ENCODE assay signal across 9 cellular contexts in the genomic region with DNA sequence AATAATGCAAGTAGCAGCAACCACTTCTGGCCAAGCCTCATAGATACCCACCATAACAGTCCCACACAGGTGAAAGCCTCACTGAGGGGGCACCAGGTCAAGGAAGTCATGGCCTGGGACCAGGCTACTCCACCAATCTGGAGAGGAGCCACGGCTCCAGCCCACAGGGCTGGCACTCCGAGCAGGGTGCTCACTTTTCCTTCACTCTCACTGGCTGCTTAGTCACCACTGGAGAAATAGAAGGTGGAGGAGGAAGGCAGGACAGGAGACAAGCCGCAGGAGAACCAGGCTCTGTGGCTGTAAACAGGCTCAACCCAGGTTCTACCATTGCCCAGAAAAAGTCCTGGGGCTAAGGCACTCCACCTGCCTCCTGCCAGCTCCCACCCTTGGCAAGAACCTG. TPM values are rescaled to one million over a fixed set of nuclear protein-coding genes. Genes with fewer than 3 reads are reported as not detected.
DNase-seq lines count a peak whose midpoint lies in the region; ATAC-seq and TF ChIP-seq lines count a peak whose summit lies in the region.
"Had no signal": no experiment of that assay in that cellular context is flagged by ENCODE, and none has a peak within 500 bp of the region (broad histone marks: within the 10 kb centered on the region; RNA-seq: fewer than 3 reads in every experiment).

No MANE protein-coding gene starts in this region.

- BruUV-seq in MCF 10A (replicated peaks; lab: Mats Ljungman, UMichigan), result no TSS peak

- H3K4me1 Mint-ChIP-seq in MCF 10A (ENCODE audit: insufficient read depth, unreplicated experiment), result peaks cover 6% of the 10 kb centered on the region

- no peaks in the 10 kb centered on the region for H3K27me3 Mint-ChIP-seq in MCF 10A (ENCODE audit: insufficient read depth, unreplicated experiment)

- H3K9me3 Mint-ChIP-seq in MCF 10A (ENCODE audit: unreplicated experiment), result no peaks in the 10 kb centered on the region

- H3K27ac ChIP-seq in HUES64 (ENCODE audit: low read depth, low read length), result no peak overlapping the region

- ATAC-seq in HG03342 (IDR thresholded peaks at IDR 0.05; ENCODE audit: unreplicated experiment) (no peak), HG03571 (IDR thresholded peaks at IDR 0.05; ENCODE audit: unreplicated experiment) (no peak), HG03460 (IDR thresholded peaks at IDR 0.05; ENCODE audit: unreplicated experiment) (no peak)

- H3K9ac ChIP-seq in HUES64 (ENCODE audit: low read depth, low read length), result peak overlapping the region; percentile 87
- H3K9ac ChIP-seq in mucosa of stomach (ENCODE audit: low read length), result peak overlapping the region; percentile 80

- H3K4me3 ChIP-seq in AG04449 (ENCODE audit: low read depth, low read length) (peak overlapping the region; percentile 96), HUES64 (ENCODE audit: low read length) (peak overlapping the region; percentile 79), mucosa of stomach (ENCODE audit: low read length) (peak overlapping the region; percentile 40)

- intact Hi-C loops in MCF 10A (cut with micrococcal nuclease), result no loop called here

- H3K9me3 ChIP-seq in HUES64 (ENCODE audit: insufficient read depth, low read depth, low read length), result no peaks in the 10 kb centered on the region
- H3K9me3 ChIP-seq in mucosa of stomach (ENCODE audit: control insufficient read depth, low read length), result no peaks in the 10 kb centered on the region

- no peak for TF ChIP-seq CTCF in AG04449 (IDR thresholded peaks at IDR 0.05; ENCODE audit: insufficient read depth, low read length, missing control alignments)
- TF ChIP-seq CTCF in MCF 10A (IDR thresholded peaks at IDR 0.05; ENCODE audit: unreplicated experiment), result no peak

- H3K36me3 Mint-ChIP-seq in MCF 10A (ENCODE audit: insufficient read depth, unreplicated experiment), result peaks cover 60% of the 10 kb centered on the region

- DNase-seq in AG04449 (ENCODE audit: low read depth, low spot score) (no peak), MCF 10A (ENCODE audit: unreplicated experiment) (peak; percentile 19), kidney glomerular epithelial cell (lab: John Stamatoyannopoulos, UW) (no peak)
- DNase-seq: NCI-H2171 treated with DMSO at 0.1 percent for 48 hours had no signal

- H3K4me1 ChIP-seq in HUES64 (ENCODE audit: insufficient read depth, low read length), result peaks cover 6% of the 10 kb centered on the region; the same call in 1 of the 2 replicates
- peaks cover 14% of the 10 kb centered on the region for H3K4me1 ChIP-seq in mucosa of stomach (ENCODE audit: control insufficient read depth, insufficient read depth, low read length)

- POLR2A ChIA-PET in AG04449 (lab: Yijun Ruan, JAX), result no interaction called here
- POLR2A ChIA-PET in MCF 10A (lab: Yijun Ruan, JAX), result interaction anchor here (0.5 to 3.7 kb wide), 10 partner anchors 13 to 350 kb away, joined by 3 to 70 read pairs (median 8); partner anchors contain the start of genes DAG1, LAMB2, QARS1 and QRICH1

- CTCF ChIA-PET in AG04449 (lab: Yijun Ruan, JAX), result interaction anchor here (1.0 to 1.3 kb wide), 2 partner anchors 14 to 330 kb away, joined by 3 read pairs; no protein-coding TSS in a partner anchor
- CTCF ChIA-PET in MCF 10A (lab: Yijun Ruan, JAX), result interaction anchor here (0.6 to 1.2 kb wide), 3 partner anchors 14 to 446 kb away, joined by 3 to 8 read pairs (median 4); partner anchors contain the start of gene LAMB2

- WGBS in HUES64, result 87% methylated on average over 3 of the region's 3 CpGs

- H3K36me3 ChIP-seq in HUES64 (ENCODE audit: insufficient read depth, low read length), result peaks cover 69% of the 10 kb centered on the region
- peaks cover 36% of the 10 kb centered on the region for H3K36me3 ChIP-seq in mucosa of stomach (ENCODE audit: control insufficient read depth, insufficient read depth, low read length)

- H3K27me3 ChIP-seq in HUES64 (ENCODE audit: insufficient read depth, low read length) (no peaks in the 10 kb centered on the region), mucosa of stomach (ENCODE audit: control insufficient read depth, insufficient read depth, low read length) (no peaks in the 10 kb centered on the region)

- H3K4me3 Mint-ChIP-seq in MCF 10A (ENCODE audit: unreplicated experiment), result peak overlapping the region; percentile 75

- H3K27ac Mint-ChIP-seq in MCF 10A (ENCODE audit: low read depth, unreplicated experiment), result peak overlapping the region; percentile 79

RNA-seq across cellular contexts. Expression of gene USP19, which starts 1.2 kb away (rescaled TPM):
- 29.4 TPM for polyA plus RNA-seq in HUES64 (2013, experiment 1 of 2)
- polyA plus RNA-seq in HUES64 (2013, experiment 2 of 2), result 26.6 TPM
- total RNA-seq in MCF 10A (2022), result 39.3 and 51.4 TPM in 2 replicates

RNA-seq across cellular contexts. Expression of gene LAMB2, which starts 13.4 kb away (rescaled TPM):
- 48.8 TPM for polyA plus RNA-seq in HUES64 (2013, experiment 1 of 2)
- polyA plus RNA-seq in HUES64 (2013, experiment 2 of 2), result 46.6 TPM
- 224 and 264 TPM in 2 replicates for total RNA-seq in MCF 10A (2022)

RNA-seq across cellular contexts. Expression of gene QARS1, which starts 14.9 kb away (rescaled TPM):
- polyA plus RNA-seq in HUES64 (2013, experiment 1 of 2), result 229 TPM
- 244 TPM for polyA plus RNA-seq in HUES64 (2013, experiment 2 of 2)
- total RNA-seq in MCF 10A (2022), result 114 and 149 TPM in 2 replicates

RNA-seq across cellular contexts. Expression of gene QRICH1, which starts 25.6 kb away (rescaled TPM):
- polyA plus RNA-seq in HUES64 (2013, experiment 1 of 2), result 72.3 TPM
- polyA plus RNA-seq in HUES64 (2013, experiment 2 of 2), result 64.8 TPM
- 96.1 and 97.2 TPM in 2 replicates for total RNA-seq in MCF 10A (2022)

RNA-seq across cellular contexts. Expression of gene CCDC71, which starts 46.7 kb away (rescaled TPM):
- 27.0 TPM for polyA plus RNA-seq in HUES64 (2013, experiment 1 of 2)
- polyA plus RNA-seq in HUES64 (2013, experiment 2 of 2), result 29.1 TPM
- 25.7 and 26.0 TPM in 2 replicates for total RNA-seq in MCF 10A (2022)

Comparison
In these comparisons a context has a peak if more than half of its experiments do, and no peak if none do; other contexts are left out.
1. H3K4me3 ChIP-seq: peak in every context shown above with its lines; median percentile 96 in AG04449; 79 in HUES64; 40 in mucosa of stomach.